ENCODE assay signal across 24 cellular contexts in the genomic region with DNA sequence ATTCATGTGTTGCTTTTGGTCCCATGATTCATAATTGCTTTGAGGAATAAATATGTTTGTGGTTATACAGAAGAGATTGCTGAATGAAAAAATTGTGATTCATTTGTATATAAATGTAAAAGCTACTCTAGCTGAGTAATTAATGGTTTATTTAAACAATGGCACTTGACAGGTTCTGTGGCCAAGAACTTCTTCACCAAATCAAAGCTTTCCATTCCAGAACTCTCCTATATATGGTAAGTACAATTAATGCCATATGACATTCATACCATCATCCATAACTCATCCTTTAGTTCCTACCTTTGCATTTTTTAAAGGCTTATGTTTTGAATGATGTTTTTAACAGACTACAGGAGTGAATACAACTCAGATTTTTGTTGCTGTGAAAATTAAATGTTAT.
"Had no signal": no experiment of that assay in that cellular context is flagged by ENCODE, and none has a peak within 500 bp of the region (broad histone marks: within the 10 kb centered on the region; RNA-seq: fewer than 3 reads in every experiment).

No MANE protein-coding gene starts in this region.

- H3K27me3 ChIP-seq: esophagus squamous epithelium, gastrocnemius medialis, neutrophil, right lobe of liver, upper lobe of right lung had no signal

- H3K4me2 ChIP-seq: smooth muscle cell had no signal

- H3K27me3 Mint-ChIP-seq: activated CD4-positive, alpha-beta memory T cell treated with anti-CD3 and anti-CD28 coated beads for 36 hours; activated CD4-positive, alpha-beta T cell treated with anti-CD3 and anti-CD28 coated beads for 36 hours; activated T-helper 17 cell treated with anti-CD3 and anti-CD28 coated beads, Interleukin-2, amount 50 U/mL, for 72 hours; brain; memory B cell; stimulated activated memory B cell treated with anti-CD40 and anti-IgM and Interleukin-4, amounts not matched to agents 10 μg/mL and 1 μg/mL and 100 μg/mL, for 72 hours had no signal

- H3K27ac ChIP-seq: esophagus squamous epithelium, gastrocnemius medialis, neutrophil, pancreas, right lobe of liver, SK-N-MC, upper lobe of right lung had no signal

- H3K4me1 ChIP-seq: esophagus squamous epithelium, gastrocnemius medialis, pancreas, right lobe of liver, upper lobe of right lung had no signal

- H3K36me3 ChIP-seq: esophagus squamous epithelium, gastrocnemius medialis, pancreas, upper lobe of right lung had no signal

- FAIRE-seq: endometrium had no signal

- H3K9me3 Mint-ChIP-seq: activated CD4-positive, alpha-beta memory T cell treated with anti-CD3 and anti-CD28 coated beads for 36 hours; activated naive CD4-positive, alpha-beta T cell treated with anti-CD3 and anti-CD28 coated beads for 36 hours; activated T-helper 17 cell treated with anti-CD3 and anti-CD28 coated beads, Interleukin-2, amount 50 U/mL, for 72 hours; memory B cell; natural killer cell; stimulated activated memory B cell treated with anti-CD40 and anti-IgM and Interleukin-4, amounts not matched to agents 10 μg/mL and 1 μg/mL and 100 μg/mL, for 72 hours; T-cell; WTC11 had no signal

- H3K4me3 ChIP-seq: esophagus squamous epithelium, gastrocnemius medialis, pancreas, right lobe of liver, SK-N-MC, smooth muscle cell, upper lobe of right lung had no signal

- H3K9me3 ChIP-seq: esophagus squamous epithelium, gastrocnemius medialis, neutrophil, pancreas, right lobe of liver, upper lobe of right lung had no signal

- H3K4me1 Mint-ChIP-seq: activated CD4-positive, alpha-beta T cell treated with anti-CD3 and anti-CD28 coated beads for 36 hours; activated T-helper 17 cell treated with anti-CD3 and anti-CD28 coated beads, Interleukin-2, amount 50 U/mL, for 72 hours; memory B cell; natural killer cell; stimulated activated memory B cell treated with anti-CD40 and anti-IgM and Interleukin-4, amounts not matched to agents 10 μg/mL and 1 μg/mL and 100 μg/mL, for 72 hours; T-cell; WTC11 had no signal

- H3K36me3 Mint-ChIP-seq: activated CD4-positive, alpha-beta memory T cell treated with anti-CD3 and anti-CD28 coated beads for 36 hours; natural killer cell; stimulated activated memory B cell treated with anti-CD40 and anti-IgM and Interleukin-4, amounts not matched to agents 10 μg/mL and 1 μg/mL and 100 μg/mL, for 72 hours; T-cell; WTC11 had no signal

- H3K4me3 Mint-ChIP-seq: activated CD4-positive, alpha-beta memory T cell treated with anti-CD3 and anti-CD28 coated beads for 36 hours; activated CD4-positive, alpha-beta T cell treated with anti-CD3 and anti-CD28 coated beads for 36 hours; activated naive CD4-positive, alpha-beta T cell treated with anti-CD3 and anti-CD28 coated beads for 36 hours; activated T-helper 17 cell treated with anti-CD3 and anti-CD28 coated beads, Interleukin-2, amount 50 U/mL, for 72 hours; brain; memory B cell; natural killer cell; stimulated activated memory B cell treated with anti-CD40 and anti-IgM and Interleukin-4, amounts not matched to agents 10 μg/mL and 1 μg/mL and 100 μg/mL, for 72 hours; T-cell; WTC11 had no signal

- ATAC-seq: activated CD4-positive, alpha-beta T cell treated with anti-CD3 and anti-CD28 coated beads for 36 hours; activated T-helper 17 cell treated with anti-CD3 and anti-CD28 coated beads, Interleukin-2, amount 50 U/mL, for 72 hours; gastrocnemius medialis; left ventricle myocardium superior; natural killer cell; stimulated activated memory B cell treated with anti-CD40 and anti-IgM and Interleukin-4, amounts not matched to agents 10 μg/mL and 1 μg/mL and 100 μg/mL, for 72 hours; T-cell; upper lobe of right lung; WTC11 had no signal

- H3K27ac Mint-ChIP-seq: activated CD4-positive, alpha-beta memory T cell treated with anti-CD3 and anti-CD28 coated beads for 36 hours; activated CD4-positive, alpha-beta T cell treated with anti-CD3 and anti-CD28 coated beads for 36 hours; activated naive CD4-positive, alpha-beta T cell treated with anti-CD3 and anti-CD28 coated beads for 36 hours; activated T-helper 17 cell treated with anti-CD3 and anti-CD28 coated beads, Interleukin-2, amount 50 U/mL, for 72 hours; brain; memory B cell; natural killer cell; stimulated activated memory B cell treated with anti-CD40 and anti-IgM and Interleukin-4, amounts not matched to agents 10 μg/mL and 1 μg/mL and 100 μg/mL, for 72 hours; T-cell; WTC11 had no signal

- DNase-seq: activated CD4-positive, alpha-beta memory T cell treated with anti-CD3 and anti-CD28 coated beads for 36 hours; activated CD4-positive, alpha-beta T cell treated with anti-CD3 and anti-CD28 coated beads for 36 hours; activated naive CD4-positive, alpha-beta T cell treated with anti-CD3 and anti-CD28 coated beads for 36 hours; activated T-cell treated with anti-CD3 and anti-CD28 coated beads for 4 hours; cortex of kidney; esophagus squamous epithelium; gastrocnemius medialis; head of caudate nucleus; left ventricle myocardium superior; natural killer cell; right lobe of liver; stimulated activated CD4-positive, alpha-beta T cell treated with anti-CD3 and anti-CD28 coated beads, Interleukin-4, amount 100 ng/mL, for 1 hour; T-cell; upper lobe of right lung had no signal
